ENCODE assay signal across 20 cellular contexts in the genomic region with DNA sequence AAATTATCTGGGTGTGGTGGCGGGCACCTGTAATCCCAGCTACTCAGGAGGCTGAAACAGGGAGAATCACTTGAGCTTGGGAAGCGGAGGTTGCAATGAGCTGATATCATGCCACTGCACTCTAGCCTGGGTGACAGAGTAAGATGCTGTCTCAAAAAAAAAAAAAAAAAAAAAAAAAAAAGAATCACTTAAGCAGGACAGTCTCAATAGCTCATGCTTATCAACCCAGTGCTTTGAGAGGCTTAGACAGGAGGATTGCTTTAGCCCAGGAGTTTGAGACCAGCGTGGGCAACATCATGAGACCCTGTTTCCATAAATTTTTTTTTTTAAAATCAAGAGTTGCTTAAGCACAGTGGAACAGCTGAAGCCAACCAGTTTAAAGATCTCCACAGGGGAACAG. TPM values are rescaled to one million over a fixed set of nuclear protein-coding genes. Genes with fewer than 3 reads are reported as not detected.
"Had no signal": no experiment of that assay in that cellular context is flagged by ENCODE, and none has a peak within 500 bp of the region (broad histone marks: within the 10 kb centered on the region; RNA-seq: fewer than 3 reads in every experiment).

No MANE protein-coding gene starts in this region.

- ATAC-seq: activated T-helper 17 cell treated with anti-CD3 and anti-CD28 coated beads, Interleukin-2, amount 50 U/mL, for 72 hours had no signal

- H3K9me3 Mint-ChIP-seq: activated CD4-positive, alpha-beta T cell treated with anti-CD3 and anti-CD28 coated beads, Interleukin-2, amount 10 ng/mL, durations not matched to agents 7 days and 5 days; activated naive CD4-positive, alpha-beta T cell treated with anti-CD3 and anti-CD28 coated beads for 36 hours; activated T-helper 17 cell treated with anti-CD3 and anti-CD28 coated beads, Interleukin-2, amount 50 U/mL, for 72 hours; nephron progenitor cell had no signal

- DNase-seq: activated CD4-positive, alpha-beta T cell treated with anti-CD3 and anti-CD28 coated beads, Interleukin-2, amount 10 ng/mL, durations not matched to agents 7 days and 5 days; activated CD4-positive, CD25-positive, alpha-beta regulatory T cell; activated naive CD4-positive, alpha-beta T cell treated with anti-CD3 and anti-CD28 coated beads for 36 hours; dorsolateral prefrontal cortex; esophagus squamous epithelium; nephron progenitor cell; occipital lobe; right cardiac atrium; stimulated activated CD4-positive, alpha-beta T cell treated with anti-CD3 and anti-CD28 coated beads, Interleukin-15, amount 100 ng/mL, for 24 hours; stimulated activated CD4-positive, alpha-beta T cell treated with anti-CD3 and anti-CD28 coated beads, Interleukin-4, amount 100 ng/mL, for 1 hour; stimulated activated naive CD4-positive, alpha-beta T cell treated with Interleukin-2 at 50 U/mL for 16 hours; T-helper 2 cell; upper lobe of left lung had no signal

- H3K27ac Mint-ChIP-seq: activated naive CD4-positive, alpha-beta T cell treated with anti-CD3 and anti-CD28 coated beads for 36 hours; activated T-helper 17 cell treated with anti-CD3 and anti-CD28 coated beads, Interleukin-2, amount 50 U/mL, for 72 hours; nephron progenitor cell had no signal

- H3K4me3 Mint-ChIP-seq: activated CD4-positive, alpha-beta T cell treated with anti-CD3 and anti-CD28 coated beads, Interleukin-2, amount 10 ng/mL, durations not matched to agents 7 days and 5 days; activated naive CD4-positive, alpha-beta T cell treated with anti-CD3 and anti-CD28 coated beads for 36 hours; activated T-helper 17 cell treated with anti-CD3 and anti-CD28 coated beads, Interleukin-2, amount 50 U/mL, for 72 hours; nephron progenitor cell had no signal

- H3K27me3 Mint-ChIP-seq: activated CD4-positive, alpha-beta T cell treated with anti-CD3 and anti-CD28 coated beads, Interleukin-2, amount 10 ng/mL, durations not matched to agents 7 days and 5 days; activated T-helper 17 cell treated with anti-CD3 and anti-CD28 coated beads, Interleukin-2, amount 50 U/mL, for 72 hours had no signal

- H3K27ac ChIP-seq: ascending aorta, esophagus squamous epithelium, prostate gland, skin epidermis, upper lobe of left lung had no signal

- H3K4me1 Mint-ChIP-seq: activated CD4-positive, alpha-beta T cell treated with anti-CD3 and anti-CD28 coated beads, Interleukin-2, amount 10 ng/mL, durations not matched to agents 7 days and 5 days; nephron progenitor cell had no signal

- FAIRE-seq: endometrium had no signal

RNA-seq across cellular contexts. Expression of a gene that starts 49.8 kb away (rescaled TPM):
- total RNA-seq: ascending aorta, fibroblast of villous mesenchyme, mesenteric fat pad had no signal
